Comparison of ENCODE assay signal across 28 cellular contexts in genomic region chr6:146980900-146981329, GRCh38.
"Had no signal": no experiment of that assay in that cellular context is flagged by ENCODE, and none has a peak within 500 bp of the region (broad histone marks: within the 10 kb centered on the region; RNA-seq: fewer than 3 reads in every experiment).

No MANE protein-coding gene starts in this region.

- DNase-seq: hypothalamus; immature natural killer cell; kidney; left ventricle myocardium inferior; mesendoderm; naive B cell; natural killer cell; nephron progenitor cell; occipital lobe; retina; right cardiac atrium; sigmoid colon; small intestine; spleen; stimulated activated CD4-positive, alpha-beta T cell treated with anti-CD3 and anti-CD28 coated beads, Interleukin-4, amount 100 ng/mL, for 24 hours; stimulated activated naive CD4-positive, alpha-beta T cell; tibial artery; trophoblast cell; uterus had no signal

- H3K4me1 ChIP-seq: left ventricle myocardium inferior, neural progenitor cell, prostate gland, sigmoid colon, spleen, suprapubic skin, tibial artery, uterus had no signal

- FAIRE-seq: kidney, small intestine had no signal

- H3K27me3 Mint-ChIP-seq: stimulated activated naive CD8-positive, alpha-beta T cell treated with anti-CD3 and anti-CD28 coated beads, Interleukin-15, Interleukin-2, amounts not matched to agents 100 ng/mL and 50 ng/mL, for 24 hours had no signal

- H3K36me3 ChIP-seq: left ventricle myocardium inferior, neural progenitor cell, neutrophil, prostate gland, sigmoid colon, spleen, suprapubic skin, thoracic aorta, tibial artery, uterus had no signal

- H3K9me3 ChIP-seq: left ventricle myocardium inferior, neutrophil, prostate gland, sigmoid colon, suprapubic skin, thoracic aorta, tibial artery, uterus had no signal

- H3K9ac ChIP-seq: neural progenitor cell had no signal

- H3K27me3 ChIP-seq: neural progenitor cell, neutrophil, sigmoid colon, spleen, suprapubic skin, tibial artery, uterus had no signal

- H3K36me3 Mint-ChIP-seq: immature natural killer cell; naive B cell; natural killer cell; neural progenitor cell; stimulated activated effector memory CD8-positive, alpha-beta T cell treated with anti-CD3 and anti-CD28 coated beads, Interleukin-12 subunit alpha, Interleukin-12 subunit beta, amount 100 ng/mL, for 72 hours had no signal

- H3K4me1 Mint-ChIP-seq: immature natural killer cell; naive B cell; natural killer cell; neural progenitor cell; stimulated activated effector memory CD8-positive, alpha-beta T cell treated with anti-CD3 and anti-CD28 coated beads, Interleukin-12 subunit alpha, Interleukin-12 subunit beta, amount 100 ng/mL, for 72 hours had no signal

- ATAC-seq: natural killer cell; right cardiac atrium; stimulated activated effector memory CD8-positive, alpha-beta T cell treated with anti-CD3 and anti-CD28 coated beads, Interleukin-12 subunit alpha, Interleukin-12 subunit beta, amount 100 ng/mL, for 72 hours had no signal

- H3K4me3 Mint-ChIP-seq: immature natural killer cell; mesothelial cell of epicardium; naive B cell; natural killer cell; nephron progenitor cell; neural progenitor cell; stimulated activated effector memory CD8-positive, alpha-beta T cell treated with anti-CD3 and anti-CD28 coated beads, Interleukin-12 subunit alpha, Interleukin-12 subunit beta, amount 100 ng/mL, for 72 hours; stimulated activated naive CD8-positive, alpha-beta T cell treated with anti-CD3 and anti-CD28 coated beads, Interleukin-15, Interleukin-2, amounts not matched to agents 100 ng/mL and 50 ng/mL, for 24 hours had no signal

- H3K27ac Mint-ChIP-seq: immature natural killer cell; mesothelial cell of epicardium; naive B cell; natural killer cell; nephron progenitor cell; neural progenitor cell; stimulated activated effector memory CD8-positive, alpha-beta T cell treated with anti-CD3 and anti-CD28 coated beads, Interleukin-12 subunit alpha, Interleukin-12 subunit beta, amount 100 ng/mL, for 72 hours; stimulated activated naive CD8-positive, alpha-beta T cell treated with anti-CD3 and anti-CD28 coated beads, Interleukin-15, Interleukin-2, amounts not matched to agents 100 ng/mL and 50 ng/mL, for 24 hours had no signal

- H3K27ac ChIP-seq: left ventricle myocardium inferior, neural progenitor cell, neutrophil, prostate gland, sigmoid colon, spleen, suprapubic skin, thoracic aorta, tibial artery, uterus had no signal

- H3K4me2 ChIP-seq: neural progenitor cell had no signal

- H3K9me3 Mint-ChIP-seq: stimulated activated effector memory CD8-positive, alpha-beta T cell treated with anti-CD3 and anti-CD28 coated beads, Interleukin-12 subunit alpha, Interleukin-12 subunit beta, amount 100 ng/mL, for 72 hours had no signal

- H3K4me3 ChIP-seq: left ventricle myocardium inferior, lung, neural progenitor cell, prostate gland, sigmoid colon, spleen, suprapubic skin, thoracic aorta, tibial artery, uterus had no signal

- H2AFZ ChIP-seq: neural progenitor cell had no signal
